Comparison of ENCODE assay signal across 25 cellular contexts in the genomic region with DNA sequence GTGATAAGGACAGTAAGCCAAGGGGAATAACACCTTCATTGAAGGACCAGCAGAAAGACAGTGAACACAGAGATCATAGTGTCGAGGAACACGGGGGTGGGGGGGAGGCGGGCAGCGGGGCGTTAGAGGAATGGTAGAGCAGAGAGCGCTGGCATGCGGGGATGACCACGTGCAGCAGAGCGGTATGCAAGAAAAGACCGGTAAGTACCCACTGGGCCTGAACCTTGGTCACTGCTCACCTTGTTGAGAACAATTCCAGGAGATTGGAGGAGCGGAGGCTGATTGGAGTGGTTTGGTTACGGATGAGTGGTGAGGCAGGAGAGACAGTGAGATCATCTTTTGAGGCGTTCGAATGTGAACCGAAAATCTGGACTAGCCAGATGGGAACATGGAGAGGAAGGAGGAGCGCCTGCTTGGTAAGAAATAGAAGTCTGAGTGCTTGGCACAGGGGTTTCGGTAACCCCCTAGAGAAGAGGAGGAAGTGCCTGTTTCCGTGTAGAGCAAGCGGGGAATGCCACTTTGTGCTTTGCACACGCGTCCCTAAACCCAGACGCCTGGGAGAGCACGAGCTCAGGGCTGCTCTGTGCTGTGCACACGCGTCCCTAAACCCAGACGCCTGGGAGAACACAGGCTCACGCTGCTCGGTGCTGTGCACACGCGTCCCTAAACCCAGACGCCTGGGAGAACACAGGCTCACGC.
DNase-seq lines count a peak whose midpoint lies in the region; ATAC-seq and TF ChIP-seq lines count a peak whose summit lies in the region.
"Had no signal": no experiment of that assay in that cellular context is flagged by ENCODE, and none has a peak within 500 bp of the region (broad histone marks: within the 10 kb centered on the region; RNA-seq: fewer than 3 reads in every experiment).

No MANE protein-coding gene starts in this region.

- H4K5ac ChIP-seq in H9 (ENCODE audit: insufficient read length, low read depth, low read length) = no peak overlapping the region

- DNase-seq in NCI-H2171 treated with DMSO at 0.1 percent for 48 hours (lab: John Stamatoyannopoulos, UW) (peak; percentile 75), NCI-H2171 (lab: John Stamatoyannopoulos, UW) (no peak), H9 (no peak), sciatic nerve (ENCODE audit: low spot score) (no peak), DMS53 treated with DMSO at 0.1 percent for 48 hours (lab: John Stamatoyannopoulos, UW; ENCODE audit: unreplicated experiment) (no peak), pons (ENCODE audit: low spot score) (no peak)
- DNase-seq in central memory CD8-positive, alpha-beta T cell (ENCODE audit: low spot score in 2 of 2) = no peak
- DNase-seq: activated CD4-positive, alpha-beta memory T cell treated with anti-CD3 and anti-CD28 coated beads, Interleukin-2, amount 10 ng/mL, durations not matched to agents 7 days and 5 days; activated CD4-positive, CD25-positive, alpha-beta regulatory T cell; activated naive CD4-positive, alpha-beta T cell treated with anti-CD3 and anti-CD28 coated beads, Interleukin-2, amount 10 ng/mL, durations not matched to agents 7 days and 5 days; activated T-cell treated with anti-CD3 and anti-CD28 coated beads, Interleukin-2, amount 50 U/mL, for 1 hour; caudate nucleus; dermis blood vessel endothelial cell; head of caudate nucleus; Karpas-422; left ventricle myocardium inferior; midbrain; NCI-H2029 treated with DMSO at 0.1 percent for 48 hours; SK-N-SH; stimulated activated naive CD4-positive, alpha-beta T cell treated with Interleukin-2 at 50 U/mL for 16 hours; tibial artery had no signal

- no peaks in the 10 kb centered on the region for H3K4me1 ChIP-seq in H9 (ENCODE audit: insufficient read depth, low read length)
- H3K4me1 ChIP-seq: ascending aorta, neural progenitor cell had no signal

- H2AK5ac ChIP-seq in H9 (ENCODE audit: insufficient read length, low read length) = no peak overlapping the region

- no peaks in the 10 kb centered on the region for H3K9me3 Mint-ChIP-seq in H9
- H3K9me3 Mint-ChIP-seq in central memory CD8-positive, alpha-beta T cell = no peaks in the 10 kb centered on the region
- H3K9me3 Mint-ChIP-seq: activated naive CD4-positive, alpha-beta T cell treated with anti-CD3 and anti-CD28 coated beads, Interleukin-2, amount 10 ng/mL, durations not matched to agents 7 days and 5 days; GM23338; neural progenitor cell had no signal

- no peak overlapping the region for H2BK12ac ChIP-seq in H9 (ENCODE audit: insufficient read length, low read depth, low read length)

- no peaks in the 10 kb centered on the region for H3K79me1 ChIP-seq in H9 (ENCODE audit: insufficient read depth, low read depth, low read length, poor library complexity, severe bottlenecking)

- no peak overlapping the region for H3T11ph ChIP-seq in H9 (ENCODE audit: low read length)

- H4K8ac ChIP-seq in H9 (replicated peaks; ENCODE audit: insufficient read length, low read depth, low read length) = no peak overlapping the region

- H4K91ac ChIP-seq in H9 (ENCODE audit: insufficient read length, low read depth, low read length) = no peak overlapping the region

- H3K56ac ChIP-seq in H9 (ENCODE audit: insufficient read length, low read depth, low read length) = no peak overlapping the region

- H2BK20ac ChIP-seq in H9 (ENCODE audit: low read depth, low read length, poor library complexity, severe bottlenecking) = no peak overlapping the region

- no peak overlapping the region for H3K14ac ChIP-seq in H9 (ENCODE audit: insufficient read depth, low read length)

- intact Hi-C loops in sciatic nerve (cut with DNase I) = no loop called here

- H3K23ac ChIP-seq in H9 (ENCODE audit: insufficient read length, low read depth, low read length) = no peak overlapping the region

- H2BK15ac ChIP-seq in H9 (ENCODE audit: low read depth, low read length) = no peak overlapping the region

- no CpG with 5 or more reads among the region's 32 CpGs for WGBS in H9 (ENCODE audit: extremely low coverage, insufficient read length, low lambda C conversion rate)

- H3K9me3 ChIP-seq in H9 (ENCODE audit: control insufficient read depth, low read depth, low read length) = no peaks in the 10 kb centered on the region
- H3K9me3 ChIP-seq: ascending aorta, left ventricle myocardium inferior, SK-N-SH, tibial artery had no signal

- no peaks in the 10 kb centered on the region for H3K79me2 ChIP-seq in H9 (ENCODE audit: insufficient read depth, low read length)

- no peak for ATAC-seq in central memory CD8-positive, alpha-beta T cell (replicated peaks; ENCODE audit: extremely low read depth, poor library complexity, severe bottlenecking)
- ATAC-seq in sciatic nerve = peak; percentile 32
- no peak for ATAC-seq in HG03521 (IDR thresholded peaks at IDR 0.05; ENCODE audit: unreplicated experiment)
- ATAC-seq: GM23338 had no signal

- no peak overlapping the region for H3K4me3 Mint-ChIP-seq in H9
- peak overlapping the region; percentile 14 for H3K4me3 Mint-ChIP-seq in central memory CD8-positive, alpha-beta T cell
- H3K4me3 Mint-ChIP-seq: activated CD4-positive, alpha-beta memory T cell treated with anti-CD3 and anti-CD28 coated beads, Interleukin-2, amount 10 ng/mL, durations not matched to agents 7 days and 5 days; activated naive CD4-positive, alpha-beta T cell treated with anti-CD3 and anti-CD28 coated beads, Interleukin-2, amount 10 ng/mL, durations not matched to agents 7 days and 5 days; GM23338; neural progenitor cell had no signal

- no peaks in the 10 kb centered on the region; a peak in 2 of 7 replicates for H3K36me3 Mint-ChIP-seq in H9 (ENCODE audit: insufficient read depth in 1 of 3, low read depth in 3 of 3)
- H3K36me3 Mint-ChIP-seq in central memory CD8-positive, alpha-beta T cell (ENCODE audit: insufficient read depth) = peaks cover 10% of the 10 kb centered on the region

- no peaks in the 10 kb centered on the region for H3K23me2 ChIP-seq in H9 (ENCODE audit: insufficient read length, low read depth, low read length, poor library complexity, severe bottlenecking)

- peaks cover 15 to 20% of the 10 kb centered on the region in 2 experiments for H3K4me1 Mint-ChIP-seq in H9
- H3K4me1 Mint-ChIP-seq in central memory CD8-positive, alpha-beta T cell = peaks cover 26% of the 10 kb centered on the region

- no peak overlapping the region for H2BK5ac ChIP-seq in H9 (ENCODE audit: insufficient read length, low read length)

- H3K4me2 ChIP-seq in H9 (ENCODE audit: insufficient read depth, insufficient read length, low read length) = no peak overlapping the region
- H3K4me2 ChIP-seq: GM23338, neural progenitor cell, SK-N-SH had no signal

- H3K9ac ChIP-seq in H9 (ENCODE audit: extremely low read depth, insufficient read length, low read length) = no peak overlapping the region
- H3K9ac ChIP-seq: neural progenitor cell, SK-N-SH had no signal

- H3K18ac ChIP-seq in H9 (ENCODE audit: insufficient read length, low read depth, low read length) = no peak overlapping the region

- H2AFZ ChIP-seq in H9 (ENCODE audit: low read length) = no peak overlapping the region
- H2AFZ ChIP-seq: GM23338, neural progenitor cell had no signal

- H3K27me3 Mint-ChIP-seq in H9 (ENCODE audit: low read depth) = no peaks in the 10 kb centered on the region
- no peaks in the 10 kb centered on the region for H3K27me3 Mint-ChIP-seq in central memory CD8-positive, alpha-beta T cell
- H3K27me3 Mint-ChIP-seq: activated CD4-positive, alpha-beta memory T cell treated with anti-CD3 and anti-CD28 coated beads, Interleukin-2, amount 10 ng/mL, durations not matched to agents 7 days and 5 days; activated naive CD4-positive, alpha-beta T cell treated with anti-CD3 and anti-CD28 coated beads, Interleukin-2, amount 10 ng/mL, durations not matched to agents 7 days and 5 days had no signal

- H3K27me3 ChIP-seq in H9 (ENCODE audit: insufficient read depth, low read length) = no peaks in the 10 kb centered on the region
- H3K27me3 ChIP-seq: ascending aorta, neural progenitor cell, tibial artery had no signal

- H3K4ac ChIP-seq in H9 (ENCODE audit: low read depth, low read length) = no peak overlapping the region

- H4K20me1 ChIP-seq in H9 (ENCODE audit: control insufficient read depth, insufficient read depth, insufficient read length) = no peaks in the 10 kb centered on the region

- H3K27ac ChIP-seq in H9 (ENCODE audit: insufficient read length, low read depth, low read length) = no peak overlapping the region
- H3K27ac ChIP-seq: ascending aorta, left ventricle myocardium inferior, neural progenitor cell, tibial artery had no signal

- H2BK120ac ChIP-seq in H9 (ENCODE audit: low read depth, low read length, poor library complexity, severe bottlenecking) = no peak overlapping the region

- H3K27ac Mint-ChIP-seq in H9 = peak overlapping the region in 2 of 3 experiments; percentile 7 to 29; a peak in 3 of 7 replicates
- H3K27ac Mint-ChIP-seq in central memory CD8-positive, alpha-beta T cell (ENCODE audit: low read depth) = peak overlapping the region; percentile 26
- H3K27ac Mint-ChIP-seq: activated CD4-positive, alpha-beta memory T cell treated with anti-CD3 and anti-CD28 coated beads, Interleukin-2, amount 10 ng/mL, durations not matched to agents 7 days and 5 days; activated naive CD4-positive, alpha-beta T cell treated with anti-CD3 and anti-CD28 coated beads, Interleukin-2, amount 10 ng/mL, durations not matched to agents 7 days and 5 days; GM23338; neural progenitor cell had no signal

- TF ChIP-seq CTCF in H9 (conservative IDR thresholded peaks at IDR 0.05) = no peak
